In genomic region chr14:71221119-71221518, GRCh38 we compare ENCODE assay signal across 15 cellular contexts.
DNase-seq lines count a peak whose midpoint lies in the region; ATAC-seq and TF ChIP-seq lines count a peak whose summit lies in the region.
"Had no signal": no experiment of that assay in that cellular context is flagged by ENCODE, and none has a peak within 500 bp of the region (broad histone marks: within the 10 kb centered on the region; RNA-seq: fewer than 3 reads in every experiment).

No MANE protein-coding gene starts in this region.

- CTCF ChIA-PET in IMR-90 (lab: Yijun Ruan, JAX), result no interaction called here

- H3K9me3 Mint-ChIP-seq in chondrocyte (ENCODE audit: low read depth), result peaks cover 11% of the 10 kb centered on the region

- no peak overlapping the region for H4K91ac ChIP-seq in IMR-90 (ENCODE audit: insufficient read depth, low read depth, low read length)

- WGBS in IMR-90 (ENCODE audit: extremely low coverage in 2 of 2, insufficient read length in 1 of 2), 2 experiments, result no CpG with 5 or more reads among the region's 2 CpGs

- intact Hi-C loops in IMR-90 (cut with micrococcal nuclease), result no loop called here

- H3K27me3 Mint-ChIP-seq in chondrocyte (ENCODE audit: low read depth), result no peaks in the 10 kb centered on the region

- H3K23ac ChIP-seq in IMR-90 (ENCODE audit: low read depth, low read length), result no peak overlapping the region

- H2AFZ ChIP-seq in IMR-90 (replicated peaks; ENCODE audit: low read length, poor library complexity), result no peak overlapping the region

- no peaks in the 10 kb centered on the region for H3K36me3 ChIP-seq in IMR-90 (ENCODE audit: control insufficient read depth, insufficient read depth, low read length)
- H3K36me3 ChIP-seq: HAP-1 had no signal

- TF ChIP-seq RAD21 in IMR-90 (IDR thresholded peaks at IDR 0.05; ENCODE audit: low read length), result no peak

- no peak overlapping the region for H3K14ac ChIP-seq in IMR-90 (replicated peaks; ENCODE audit: low read depth, low read length)

- H2BK20ac ChIP-seq in IMR-90 (ENCODE audit: low read depth, low read length), result peak overlapping the region; percentile 35; the same call in 1 of the 2 replicates

- H3K4me3 ChIP-seq in IMR-90 (ENCODE audit: insufficient read depth, low read depth, low read length) (no peak overlapping the region), retinal pigment epithelial cell (ENCODE audit: low read length) (no peak overlapping the region)
- H3K4me3 ChIP-seq: HAP-1, K562 had no signal

- no peaks in the 10 kb centered on the region for H3K36me3 Mint-ChIP-seq in chondrocyte (ENCODE audit: low read depth)
- H3K36me3 Mint-ChIP-seq: CD14-positive monocyte had no signal

- peak overlapping the region; percentile 50; the same call in 1 of the 2 replicates for H3K18ac ChIP-seq in IMR-90 (ENCODE audit: low read depth, low read length)

- TF ChIP-seq CTCF in IMR-90 (conservative IDR thresholded peaks at IDR 0.05; ENCODE audit: low read depth, low read length) (no peak), chondrocyte (IDR thresholded peaks at IDR 0.05) (peak; percentile 26), retinal pigment epithelial cell (conservative IDR thresholded peaks at IDR 0.05; ENCODE audit: low read depth, low read length) (peak; percentile 12)

- H2BK15ac ChIP-seq in IMR-90 (ENCODE audit: low read depth, low read length), result 0 out of 3 replicates have a peak overlapping the region, but pooled peaks have one; percentile 28

- peak overlapping the region; percentile 16 for H2BK5ac ChIP-seq in IMR-90 (ENCODE audit: low read depth, low read length, poor library complexity, severe bottlenecking)

- H3K27ac Mint-ChIP-seq in chondrocyte (ENCODE audit: unreplicated experiment), result no peak overlapping the region
- H3K27ac Mint-ChIP-seq: CD14-positive monocyte had no signal

- H3K4me2 ChIP-seq in IMR-90 (ENCODE audit: low read depth, low read length), result no peak overlapping the region

- no peak overlapping the region for H4K8ac ChIP-seq in IMR-90 (ENCODE audit: low read depth in 2 of 2, low read length in 2 of 2)

- H2AK5ac ChIP-seq in IMR-90 (ENCODE audit: low read depth, low read length), result no peak overlapping the region

- H3K9me1 ChIP-seq in IMR-90 (ENCODE audit: insufficient read depth, low read length), result no peaks in the 10 kb centered on the region; the same call in 1 of the 2 replicates

- no peak overlapping the region for H3K27ac ChIP-seq in IMR-90 (ENCODE audit: insufficient read depth, low read length)

- peaks cover 8% of the 10 kb centered on the region for H3K4me1 Mint-ChIP-seq in chondrocyte (ENCODE audit: low read depth)
- H3K4me1 Mint-ChIP-seq: CD14-positive monocyte had no signal

- peak overlapping the region; percentile 80; the same call in 1 of the 2 replicates for H4K5ac ChIP-seq in IMR-90 (ENCODE audit: low read depth, low read length)

- H3K9me3 ChIP-seq in IMR-90 (ENCODE audit: control insufficient read depth, insufficient read depth, low read length), result peaks cover 5% of the 10 kb centered on the region

- POLR2A ChIA-PET in IMR-90 (lab: Charles Lee; ENCODE audit: unreplicated experiment), result no interaction called here

- H4K20me1 ChIP-seq in IMR-90 (ENCODE audit: insufficient read depth, low read length), result no peaks in the 10 kb centered on the region

- no peaks in the 10 kb centered on the region for H3K79me1 ChIP-seq in IMR-90 (ENCODE audit: low read depth in 1 of 2, low read length in 2 of 2)

- no peak overlapping the region for H2AK9ac ChIP-seq in IMR-90 (replicated peaks; ENCODE audit: low read depth, low read length, poor library complexity)

- dilution Hi-C loops in IMR-90 (cut with HindIII; ENCODE audit: low sequenced_read_pairs, unreplicated experiment), result no loop called here

- H3K9ac ChIP-seq in IMR-90 (ENCODE audit: low read depth, low read length), result no peak overlapping the region

- no peak for ATAC-seq in IMR-90 (ENCODE audit: low read depth)
- no peak for ATAC-seq in GM18861 (IDR thresholded peaks at IDR 0.05; ENCODE audit: unreplicated experiment)
- no peak for ATAC-seq in GM19328 (IDR thresholded peaks at IDR 0.05; ENCODE audit: unreplicated experiment)
- ATAC-seq: K562 had no signal

- no peak for TF ChIP-seq POLR2A in IMR-90 (IDR thresholded peaks at IDR 0.05; ENCODE audit: low read depth, low read length)

- no peak overlapping the region for H3K4me3 Mint-ChIP-seq in chondrocyte (ENCODE audit: unreplicated experiment)
- H3K4me3 Mint-ChIP-seq: CD14-positive monocyte had no signal

- in situ Hi-C loops in IMR-90 (cut with MboI; ENCODE audit: low sequenced_read_pairs), result no loop called here

- no peaks in the 10 kb centered on the region for H3K27me3 ChIP-seq in IMR-90 (ENCODE audit: control insufficient read depth, insufficient read depth, low read length)

- H3K4ac ChIP-seq in IMR-90 (ENCODE audit: low read depth, low read length), result no peak overlapping the region

- H2BK120ac ChIP-seq in IMR-90 (ENCODE audit: low read depth, low read length), result no peak overlapping the region

- DNase-seq in IMR-90 (no peak), chondrocyte (ENCODE audit: low spot score) (no peak), retinal pigment epithelial cell (ENCODE audit: low read depth) (no peak), SHP77 (lab: John Stamatoyannopoulos, UW) (no peak), NCI-H146 treated with DMSO at 0.1 percent for 48 hours (lab: John Stamatoyannopoulos, UW; ENCODE audit: unreplicated experiment) (no peak)
- DNase-seq: COR-L47, NCI-H1436, NCI-H2081, NCI-H510A, NCI-H82 had no signal

- BruUV-seq in IMR-90 (replicated peaks; lab: Mats Ljungman, UMichigan), result no TSS peak

- H3K4me1 ChIP-seq in IMR-90 (ENCODE audit: control insufficient read depth, insufficient read depth, low read length), result peaks cover 17% of the 10 kb centered on the region
- H3K4me1 ChIP-seq: HAP-1 had no signal

- no peak overlapping the region for H3K56ac ChIP-seq in IMR-90 (ENCODE audit: extremely low read depth, insufficient read depth, low read length)

TF ChIP-seq in IMR-90, 13 proteins besides CTCF, POLR2A, EP300 and RAD21:
- TF ChIP-seq CHD1 (IDR thresholded peaks at IDR 0.05; ENCODE audit: low read depth, low read length) (no peak), ELK1 (IDR thresholded peaks at IDR 0.05; ENCODE audit: borderline replicate concordance, low read depth, low read length) (no peak), MAFK (IDR thresholded peaks at IDR 0.05; ENCODE audit: low read depth, low read length) (no peak), MAZ (IDR thresholded peaks at IDR 0.05; ENCODE audit: borderline replicate concordance, low read depth, low read length) (no peak), USF2 (IDR thresholded peaks at IDR 0.05; ENCODE audit: low read depth, low read length) (no peak), NFE2L2 (IDR thresholded peaks at IDR 0.05; ENCODE audit: low read depth, low read length) (no peak), SMC3 (IDR thresholded peaks at IDR 0.05; ENCODE audit: low read depth, low read length) (no peak), BHLHE40 (IDR thresholded peaks at IDR 0.05; ENCODE audit: low read depth, low read length) (no peak), RFX5 (IDR thresholded peaks at IDR 0.05; ENCODE audit: low read depth, low read length) (no peak), FOS (IDR thresholded peaks at IDR 0.05; ENCODE audit: low read depth, low read length) (no peak), RCOR1 (IDR thresholded peaks at IDR 0.05; ENCODE audit: insufficient replicate concordance, low read length) (no peak), MXI1 (IDR thresholded peaks at IDR 0.05; ENCODE audit: borderline replicate concordance, low read depth, low read length) (no peak), CEBPB (IDR thresholded peaks at IDR 0.05; ENCODE audit: low read depth, low read length) (no peak)
